ENCODE assay signal across 15 cellular contexts in genomic region chr1:153816283-153816904, GRCh38.
"Had no signal": no experiment of that assay in that cellular context is flagged by ENCODE, and none has a peak within 500 bp of the region (broad histone marks: within the 10 kb centered on the region; RNA-seq: fewer than 3 reads in every experiment).

No MANE protein-coding gene starts in this region.

- H3K27ac ChIP-seq: lower lobe of right lung, prostate gland, sigmoid colon, thyroid gland had no signal

- H3K27me3 ChIP-seq: sigmoid colon, thyroid gland had no signal

- H3K4me1 ChIP-seq: prostate gland, thyroid gland had no signal

- H3K9me3 ChIP-seq: lower lobe of right lung, prostate gland, sigmoid colon, SK-N-SH, thyroid gland had no signal

- H3K9ac ChIP-seq: SK-N-SH had no signal

- H3K4me3 ChIP-seq: lower lobe of right lung, prostate gland, sigmoid colon, thyroid gland had no signal

- H3K4me1 Mint-ChIP-seq: activated naive CD4-positive, alpha-beta T cell treated with anti-CD3 and anti-CD28 coated beads, Interleukin-2, amount 10 ng/mL, durations not matched to agents 7 days and 5 days; stimulated activated effector memory CD8-positive, alpha-beta T cell treated with anti-CD3 and anti-CD28 coated beads, Interleukin-12 subunit alpha, Interleukin-12 subunit beta, amount 100 ng/mL, for 72 hours had no signal

- ATAC-seq: lower lobe of right lung; stimulated activated effector memory CD8-positive, alpha-beta T cell treated with anti-CD3 and anti-CD28 coated beads, Interleukin-12 subunit alpha, Interleukin-12 subunit beta, amount 100 ng/mL, for 72 hours had no signal

- H3K4me3 Mint-ChIP-seq: activated naive CD4-positive, alpha-beta T cell treated with anti-CD3 and anti-CD28 coated beads, Interleukin-2, amount 10 ng/mL, durations not matched to agents 7 days and 5 days; stimulated activated effector memory CD8-positive, alpha-beta T cell treated with anti-CD3 and anti-CD28 coated beads, Interleukin-12 subunit alpha, Interleukin-12 subunit beta, amount 100 ng/mL, for 72 hours had no signal

- H3K9me3 Mint-ChIP-seq: activated naive CD4-positive, alpha-beta T cell treated with anti-CD3 and anti-CD28 coated beads, Interleukin-2, amount 10 ng/mL, durations not matched to agents 7 days and 5 days; stimulated activated effector memory CD8-positive, alpha-beta T cell treated with anti-CD3 and anti-CD28 coated beads, Interleukin-12 subunit alpha, Interleukin-12 subunit beta, amount 100 ng/mL, for 72 hours had no signal

- H3K27me3 Mint-ChIP-seq: activated naive CD4-positive, alpha-beta T cell treated with anti-CD3 and anti-CD28 coated beads, Interleukin-2, amount 10 ng/mL, durations not matched to agents 7 days and 5 days had no signal

- DNase-seq: activated CD4-positive, alpha-beta T cell treated with anti-CD3 and anti-CD28 coated beads, Interleukin-2, amount 50 U/mL, for 4 hours; activated CD4-positive, CD25-positive, alpha-beta regulatory T cell treated with anti-CD3 and anti-CD28 coated beads, Interleukin-2, amount 50 U/mL, for 72 hours; activated naive CD4-positive, alpha-beta T cell treated with anti-CD3 and anti-CD28 coated beads, Interleukin-2, amount 10 ng/mL, durations not matched to agents 7 days and 5 days; erythroblast; foreskin fibroblast; glutamatergic neuron; lower lobe of right lung; sigmoid colon; SK-N-SH; stimulated activated CD4-positive, alpha-beta T cell treated with anti-CD3 and anti-CD28 coated beads, Interleukin-2, amount 100 ng/mL, for 24 hours; T-helper 1 cell; T1000; thyroid gland had no signal

- H3K4me2 ChIP-seq: SK-N-SH had no signal

- H3K27ac Mint-ChIP-seq: activated naive CD4-positive, alpha-beta T cell treated with anti-CD3 and anti-CD28 coated beads, Interleukin-2, amount 10 ng/mL, durations not matched to agents 7 days and 5 days; stimulated activated effector memory CD8-positive, alpha-beta T cell treated with anti-CD3 and anti-CD28 coated beads, Interleukin-12 subunit alpha, Interleukin-12 subunit beta, amount 100 ng/mL, for 72 hours had no signal
